Comparison of ENCODE assay signal across 23 cellular contexts in the genomic region with DNA sequence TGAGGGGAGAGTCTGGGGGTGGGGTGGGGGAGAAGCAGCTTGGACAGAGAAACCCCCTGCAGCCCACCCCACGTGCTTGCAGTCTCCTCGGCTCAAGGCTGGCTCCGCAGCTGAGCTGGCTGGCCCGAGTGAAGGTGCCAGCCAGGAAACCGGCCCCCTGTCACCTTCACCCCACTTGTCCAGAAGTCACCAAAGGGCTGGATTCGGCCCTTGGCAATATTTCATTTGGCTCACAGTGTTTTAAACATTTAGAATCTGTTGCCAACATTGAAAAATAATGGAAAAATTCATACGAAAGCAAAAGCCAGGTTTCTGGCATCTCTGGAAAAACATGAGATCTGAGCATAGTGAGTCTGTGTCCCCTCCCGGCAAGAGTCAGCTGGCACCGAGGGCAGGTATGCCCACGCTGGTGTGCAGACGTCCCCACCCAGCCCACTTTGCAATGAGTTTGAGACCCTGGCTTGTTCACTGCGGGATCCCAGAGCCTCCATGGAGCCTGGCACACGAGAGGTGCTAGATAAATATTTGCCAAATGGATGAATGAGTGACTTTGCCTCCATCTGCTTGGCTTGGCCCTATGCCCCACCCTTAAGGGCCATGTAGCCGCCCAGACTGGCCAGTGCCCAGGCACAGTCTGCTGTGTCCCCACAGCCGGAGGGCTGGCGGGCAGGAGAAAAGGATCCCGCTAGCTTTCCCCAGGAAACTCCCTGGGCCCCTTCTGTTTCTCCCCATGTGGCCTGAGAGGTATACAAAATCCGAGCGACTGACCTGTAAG. TPM values are rescaled to one million over a fixed set of nuclear protein-coding genes. Genes with fewer than 3 reads are reported as not detected.
DNase-seq lines count a peak whose midpoint lies in the region; ATAC-seq and TF ChIP-seq lines count a peak whose summit lies in the region.
"Had no signal": no experiment of that assay in that cellular context is flagged by ENCODE, and none has a peak within 500 bp of the region (broad histone marks: within the 10 kb centered on the region; RNA-seq: fewer than 3 reads in every experiment).

No MANE protein-coding gene starts in this region.

- POLR2A ChIA-PET in GM10248 (lab: Yijun Ruan, JAX) = no interaction called here

- H3K36me3 ChIP-seq in body of pancreas (replicated peaks in 1 of 2; ENCODE audit: insufficient read depth in 1 of 2, low read depth in 2 of 2) = no peaks in the 10 kb centered on the region
- H3K36me3 ChIP-seq: colonic mucosa, spleen, transverse colon had no signal

- peaks cover 36% of the 10 kb centered on the region for H3K4me1 ChIP-seq in body of pancreas
- H3K4me1 ChIP-seq: colonic mucosa, left ventricle myocardium inferior had no signal

- peak overlapping the region; percentile 59 to 84 (median 74) for H3K27ac ChIP-seq in body of pancreas
- H3K27ac ChIP-seq: colonic mucosa, left ventricle myocardium inferior, PC-9, spleen, transverse colon had no signal

- TF ChIP-seq POLR2A in body of pancreas (IDR thresholded peaks at IDR 0.05) = peak; percentile 13 to 76 (median 74)

- no peaks in the 10 kb centered on the region for H3K27me3 ChIP-seq in body of pancreas
- H3K27me3 ChIP-seq: colonic mucosa, transverse colon had no signal

- in situ Hi-C loops in ACHN (cut with HindIII; ENCODE audit: low pct_ligation_motif_present, low pct_unique_long_range_greater_than_20kb, low sequenced_read_pairs) = no loop called here

- peak; percentile 94 for ATAC-seq in body of pancreas

- CTCF ChIA-PET in GM10248 (lab: Yijun Ruan, JAX) = no interaction called here

- DNase-seq in ACHN (peak; percentile 61), NCI-H2081 treated with DMSO at 0.1 percent for 48 hours (lab: John Stamatoyannopoulos, UW) (peak; percentile 32), body of pancreas (peak; percentile 88 to 95 (median 94)), midbrain (lab: John Stamatoyannopoulos, UW) (peak; percentile 26), ureter (ENCODE audit: low spot score) (no peak), DMS79 treated with DMSO at 0.1 percent for 48 hours (lab: John Stamatoyannopoulos, UW) (no peak), GM10248 (ENCODE audit: extremely low spot score) (no peak), hippocampal formation (lab: John Stamatoyannopoulos, UW) (no peak)
- DNase-seq: activated CD4-positive, alpha-beta T cell treated with anti-CD3 and anti-CD28 coated beads for 1 hour; CD8-positive, alpha-beta memory T cell; colonic mucosa; GDM1; Kasumi-1; left ventricle myocardium inferior; naive B cell; NCI-H1436; NCI-H510A treated with DMSO at 0.1 percent for 48 hours; PC-9; spleen; T1000; transverse colon had no signal

- intact Hi-C loops in body of pancreas (cut with DNase I) = no loop called here

- H3K4me3 ChIP-seq in body of pancreas = no peak overlapping the region
- H3K4me3 ChIP-seq: colonic mucosa, left ventricle myocardium inferior, PC-9, spleen, transverse colon had no signal

- 14 to 22% methylated on average over 15 to 19 of the region's 19 CpGs for WGBS in body of pancreas, 2 donors

- TF ChIP-seq CTCF in body of pancreas (IDR thresholded peaks at IDR 0.05) (no peak), GM10248 (IDR thresholded peaks at IDR 0.05; ENCODE audit: control extremely low read depth, extremely low read depth, low read depth, missing control alignments) (no peak)

- H3K9me3 ChIP-seq in body of pancreas = no peaks in the 10 kb centered on the region
- H3K9me3 ChIP-seq: colonic mucosa, left ventricle myocardium inferior, spleen, transverse colon had no signal

RNA-seq across cellular contexts. Expression of gene MSI1, which starts 18.2 kb away (rescaled TPM):
- total RNA-seq in body of pancreas (1 to 10 TPM in 1 of 2 donors, under 1 TPM in 1; 0.66 to 1.3 TPM), ureter (1.4 TPM)

RNA-seq across cellular contexts. Expression of gene PLA2G1B, which starts 23.2 kb away (rescaled TPM):
- total RNA-seq in body of pancreas (over 10,000 TPM in 1 of 2 donors, 1,000 to 10,000 TPM in 1; 6,971 to 11,984 TPM), ureter (not detected)
- total RNA-seq: CD8-positive, alpha-beta memory T cell; frontal cortex; HT1080; left ventricle myocardium inferior; PC-9; transverse colon had no signal

RNA-seq across cellular contexts. Expression of gene SIRT4, which starts 48.6 kb away (rescaled TPM):
- total RNA-seq in body of pancreas (1 to 10 TPM in 1 of 2 donors, under 1 TPM in 1; 0.99 to 6.2 TPM), ureter (not detected)

RNA-seq across cellular contexts. Expression of gene RNU4-1, which starts 57.7 kb away (rescaled TPM):
- total RNA-seq in body of pancreas (under 1 TPM; under 0.01 TPM), ureter (1,538 TPM)
- total RNA-seq: HT1080 had no signal

RNA-seq across cellular contexts. Expression of gene RNU4-2, which starts 59.1 kb away (rescaled TPM):
- total RNA-seq in body of pancreas (under 1 TPM; under 0.01 TPM), ureter (8,888 TPM)
- total RNA-seq: HT1080 had no signal

Comparison
In these comparisons a context has a peak if more than half of its experiments do, and no peak if none do; other contexts are left out.
1. DNase-seq: peak in ACHN (single experiment), NCI-H2081 treated with DMSO at 0.1 percent for 48 hours (single experiment), body of pancreas (4 of 4) and midbrain (single experiment); none in ureter (single experiment), DMS79 treated with DMSO at 0.1 percent for 48 hours (single experiment), GM10248 (single experiment) and hippocampal formation (0 of 2).
2. RNA of gene PLA2G1B, which starts 23.2 kb away (total RNA-seq): 6,971 to 11,984 TPM in body of pancreas; not detected in ureter (single experiment); every median in the first group is over 1,000 times any median in the second.